Comparison of ENCODE assay signal across 8 cellular contexts in genomic region chr5:132747693-132748440, GRCh38. TPM values are rescaled to one million over a fixed set of nuclear protein-coding genes. Genes with fewer than 3 reads are reported as not detected.
A peak's percentile ranks its signal among the peaks of the same experiment; 100 is the strongest.
DNase-seq lines count a peak whose midpoint lies in the region; ATAC-seq and TF ChIP-seq lines count a peak whose summit lies in the region.

No MANE protein-coding gene starts in this region.

- H3K9me3 Mint-ChIP-seq in activated CD8-positive, alpha-beta T cell treated with anti-CD3 and anti-CD28 coated beads for 36 hours: no peaks in the 10 kb centered on the region

- no peak for TF ChIP-seq CTCF in activated CD8-positive, alpha-beta T cell treated with anti-CD3 and anti-CD28 coated beads for 36 hours (IDR thresholded peaks at IDR 0.05)

- peaks cover 10% of the 10 kb centered on the region for H3K27me3 Mint-ChIP-seq in activated CD8-positive, alpha-beta T cell treated with anti-CD3 and anti-CD28 coated beads for 36 hours

- POLR2A ChIA-PET in activated CD8-positive, alpha-beta T cell treated with anti-CD3 and anti-CD28 coated beads for 36 hours (lab: Charles Lee): interaction anchor here (0.7 to 3.4 kb wide), 6 partner anchors 10 to 338 kb away, joined by 3 to 23 read pairs (median 3); partner anchors contain the start of gene KIF3A

- CTCF ChIA-PET in activated CD8-positive, alpha-beta T cell treated with anti-CD3 and anti-CD28 coated beads for 36 hours (lab: Charles Lee): interaction anchor here (0.7 to 3.8 kb wide), 15 partner anchors 8 to 222 kb away, joined by 3 to 36 read pairs (median 3); partner anchors contain the start of genes KIF3A and SEPTIN8

- H3K27ac Mint-ChIP-seq in activated CD8-positive, alpha-beta T cell treated with anti-CD3 and anti-CD28 coated beads for 36 hours: no peak overlapping the region

- H3K4me3 Mint-ChIP-seq in activated CD8-positive, alpha-beta T cell treated with anti-CD3 and anti-CD28 coated beads for 36 hours: peak overlapping the region; percentile 55

- ATAC-seq in GM19372 (IDR thresholded peaks at IDR 0.05; ENCODE audit: low read depth, unreplicated experiment): peak; percentile 10
- peak; percentile 31 for ATAC-seq in activated CD8-positive, alpha-beta T cell treated with anti-CD3 and anti-CD28 coated beads for 36 hours
- ATAC-seq in HG03520 (IDR thresholded peaks at IDR 0.05; ENCODE audit: unreplicated experiment): no peak

- DNase-seq in activated CD8-positive, alpha-beta T cell treated with anti-CD3 and anti-CD28 coated beads for 36 hours: peak; percentile 66
- DNase-seq in germinal center (ENCODE audit: low spot score) (peak; percentile 48), kidney glomerular epithelial cell (lab: John Stamatoyannopoulos, UW) (no peak), A172 (ENCODE audit: low spot score) (no peak), AG08396 (ENCODE audit: low spot score) (no peak)
- DNase-seq in stimulated activated CD4-positive, alpha-beta T cell treated with anti-CD3 and anti-CD28 coated beads, Interleukin-1b, Interleukin-23, amount 100 ng/mL, for 1 hour (ENCODE audit: low read depth in 2 of 2): peak; percentile 13 to 17

- intact Hi-C loops in activated CD8-positive, alpha-beta T cell treated with anti-CD3 and anti-CD28 coated beads for 36 hours (cut with micrococcal nuclease): loop anchor here (5.0 kb wide), 1 partner anchor 74 kb away; no protein-coding TSS in a partner anchor

- H3K36me3 Mint-ChIP-seq in activated CD8-positive, alpha-beta T cell treated with anti-CD3 and anti-CD28 coated beads for 36 hours (ENCODE audit: low read depth): peaks cover 13% of the 10 kb centered on the region

- H3K4me1 Mint-ChIP-seq in activated CD8-positive, alpha-beta T cell treated with anti-CD3 and anti-CD28 coated beads for 36 hours (ENCODE audit: low read depth): peaks cover 38% of the 10 kb centered on the region

RNA-seq across cellular contexts. Expression of gene CCNI2, which starts 0.6 kb away (rescaled TPM):
- 10 to 100 TPM in 1 of 2 experiments, 1 to 10 TPM in 1; 8.7 to 10.0 TPM for total RNA-seq in activated CD8-positive, alpha-beta T cell treated with anti-CD3 and anti-CD28 coated beads for 36 hours
- total RNA-seq in A172 (2014; rRNA removed; shearing (Covaris generic)): not detected in 2 replicates

RNA-seq across cellular contexts. Expression of gene KIF3A, which starts 10.5 kb away (rescaled TPM):
- total RNA-seq in activated CD8-positive, alpha-beta T cell treated with anti-CD3 and anti-CD28 coated beads for 36 hours: 10 to 100 TPM; 16.4 to 17.0 TPM
- 10.6 and 16.4 TPM in 2 replicates for total RNA-seq in A172 (2014; rRNA removed; shearing (Covaris generic))

RNA-seq across cellular contexts. Expression of gene SEPTIN8, which starts 29.2 kb away (rescaled TPM):
- total RNA-seq in activated CD8-positive, alpha-beta T cell treated with anti-CD3 and anti-CD28 coated beads for 36 hours: 10 to 100 TPM; 25.2 to 27.1 TPM
- 48.1 and 55.4 TPM in 2 replicates for total RNA-seq in A172 (2014; rRNA removed; shearing (Covaris generic))

Comparison
In these comparisons a context has a peak if more than half of its experiments do, and no peak if none do; other contexts are left out.
1. DNase-seq: peak in activated CD8-positive, alpha-beta T cell treated with anti-CD3 and anti-CD28 coated beads for 36 hours (single experiment), germinal center (single experiment) and stimulated activated CD4-positive, alpha-beta T cell treated with anti-CD3 and anti-CD28 coated beads, Interleukin-1b, Interleukin-23, amount 100 ng/mL, for 1 hour (2 of 2); none in kidney glomerular epithelial cell (single experiment), A172 (single experiment) and AG08396 (single experiment).